ENCODE assay signal across 10 cellular contexts in the genomic region with DNA sequence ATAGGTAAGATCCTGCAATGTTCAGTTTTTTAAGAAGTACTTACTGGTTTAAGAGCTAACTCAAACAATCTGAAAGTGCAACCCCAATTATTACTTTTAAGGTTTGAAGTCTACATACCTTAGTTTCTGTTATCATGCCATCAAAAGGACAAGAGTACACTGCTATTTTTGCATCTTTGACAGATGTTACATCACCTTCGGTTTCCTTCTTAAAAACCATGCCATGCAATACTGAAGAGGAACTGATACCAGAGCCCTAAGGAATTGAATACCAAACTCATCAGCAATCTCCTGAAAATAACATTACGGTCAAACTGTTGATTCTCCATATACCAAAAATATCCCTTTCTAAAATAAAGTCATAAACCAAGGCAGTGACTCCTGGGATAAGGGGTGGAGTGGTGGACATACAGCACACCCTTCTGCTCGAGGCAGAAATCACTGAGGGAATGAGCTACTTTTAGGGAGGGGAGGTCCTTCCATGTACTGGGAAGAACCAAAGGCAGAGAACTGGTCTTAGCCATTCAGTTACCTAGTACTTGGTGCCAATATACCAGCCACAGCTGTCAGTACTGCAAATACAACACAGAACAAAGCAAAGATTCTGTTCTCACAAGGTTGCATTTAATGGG. TPM values are rescaled to one million over a fixed set of nuclear protein-coding genes. Genes with fewer than 3 reads are reported as not detected.
DNase-seq lines count a peak whose midpoint lies in the region; ATAC-seq and TF ChIP-seq lines count a peak whose summit lies in the region.
"Had no signal": no experiment of that assay in that cellular context is flagged by ENCODE, and none has a peak within 500 bp of the region (broad histone marks: within the 10 kb centered on the region; RNA-seq: fewer than 3 reads in every experiment).

No MANE protein-coding gene starts in this region.

- TF ChIP-seq CTCF in mucosa of descending colon (IDR thresholded peaks at IDR 0.05): no peak
- no peak for TF ChIP-seq CTCF in gastroesophageal sphincter (IDR thresholded peaks at IDR 0.05)
- TF ChIP-seq CTCF in chondrocyte (IDR thresholded peaks at IDR 0.05): no peak

- no peaks in the 10 kb centered on the region for H3K27me3 ChIP-seq in gastroesophageal sphincter

- WGBS in gastroesophageal sphincter (ENCODE audit: low coverage in 1 of 2), 2 donors: 84 to 87% methylated on average over 3 of the region's 3 CpGs

- intact Hi-C loops in mucosa of descending colon (cut with DNase I, micrococcal nuclease): no loop called here

- no peak for DNase-seq in mucosa of descending colon
- DNase-seq in stimulated activated CD4-positive, alpha-beta T cell treated with anti-CD3 and anti-CD28 coated beads, Interleukin-4, amount 100 ng/mL, for 1 hour: no peak
- no peak for DNase-seq in chondrocyte (ENCODE audit: low spot score)
- DNase-seq in DMS114 treated with DMSO at 0.1 percent for 48 hours (lab: John Stamatoyannopoulos, UW; ENCODE audit: unreplicated experiment): no peak
- DNase-seq: NCI-H1105 treated with DMSO at 0.1 percent for 48 hours had no signal

- no peaks in the 10 kb centered on the region for H3K27me3 Mint-ChIP-seq in chondrocyte (ENCODE audit: low read depth)

- TF ChIP-seq POLR2A in gastroesophageal sphincter (IDR thresholded peaks at IDR 0.05): no peak

- H3K36me3 Mint-ChIP-seq in chondrocyte (ENCODE audit: low read depth): peaks cover 43% of the 10 kb centered on the region

- H3K4me3 ChIP-seq in mucosa of descending colon (no peak overlapping the region), gastroesophageal sphincter (no peak overlapping the region)

- no peak overlapping the region for H3K27ac Mint-ChIP-seq in chondrocyte (ENCODE audit: unreplicated experiment)
- H3K27ac Mint-ChIP-seq: nephron had no signal

- no peaks in the 10 kb centered on the region for H3K9me3 ChIP-seq in mucosa of descending colon
- no peaks in the 10 kb centered on the region for H3K9me3 ChIP-seq in gastroesophageal sphincter

- H3K36me3 ChIP-seq in mucosa of descending colon (ENCODE audit: low read depth) (peaks cover 19% of the 10 kb centered on the region), gastroesophageal sphincter (peaks cover 18 to 98% of the 10 kb centered on the region in 2 donors)

- no peak overlapping the region for H3K27ac ChIP-seq in gastroesophageal sphincter

- H3K4me1 ChIP-seq in mucosa of descending colon (ENCODE audit: low read depth): no peaks in the 10 kb centered on the region
- peaks cover 0 to 20% (median 0%) of the 10 kb centered on the region in 3 donors for H3K4me1 ChIP-seq in gastroesophageal sphincter

- ATAC-seq in GM18858 (IDR thresholded peaks at IDR 0.05; ENCODE audit: unreplicated experiment) (peak; percentile 98), GM21576 (IDR thresholded peaks at IDR 0.05; ENCODE audit: unreplicated experiment) (peak; percentile 97), HG03432 (IDR thresholded peaks at IDR 0.05; ENCODE audit: unreplicated experiment) (peak; percentile 99), mucosa of descending colon (peak; percentile 18), gastroesophageal sphincter (no peak)

- TF ChIP-seq EP300 in gastroesophageal sphincter (IDR thresholded peaks at IDR 0.05): no peak

- H3K9me3 Mint-ChIP-seq in chondrocyte (ENCODE audit: low read depth): no peaks in the 10 kb centered on the region
- H3K9me3 Mint-ChIP-seq: nephron had no signal

- no peak overlapping the region for H3K4me3 Mint-ChIP-seq in chondrocyte (ENCODE audit: unreplicated experiment)
- H3K4me3 Mint-ChIP-seq: nephron had no signal

- H3K4me1 Mint-ChIP-seq in chondrocyte (ENCODE audit: low read depth): no peaks in the 10 kb centered on the region
- H3K4me1 Mint-ChIP-seq: nephron had no signal

RNA-seq across cellular contexts. Expression of gene CCT8, which starts 8.5 kb away (rescaled TPM):
- total RNA-seq in mucosa of descending colon (100 to 1,000 TPM in 1 of 3 donors, 10 to 100 TPM in 2; 76.2 to 103 (median 95.1) TPM), gastroesophageal sphincter (100 to 1,000 TPM in 1 of 4 donors, 10 to 100 TPM in 3; 90.6 to 133 (median 90.9) TPM), chondrocyte (126 to 132 TPM (median 127 TPM) in 3 replicates)

RNA-seq across cellular contexts. Expression of gene USP16, which starts 40.5 kb away (rescaled TPM):
- total RNA-seq in mucosa of descending colon: 10 to 100 TPM; 35.2 to 41.5 (median 37.6) TPM
- total RNA-seq in gastroesophageal sphincter: 10 to 100 TPM; 37.4 to 65.4 (median 45.7) TPM
- 20.9 to 27.0 TPM (median 22.5 TPM) in 3 replicates for total RNA-seq in chondrocyte

RNA-seq across cellular contexts. Expression of gene RWDD2B, which starts 45.8 kb away (rescaled TPM):
- total RNA-seq in mucosa of descending colon: 10 to 100 TPM in 1 of 3 donors, 1 to 10 TPM in 2; 7.7 to 15.5 (median 8.0) TPM
- total RNA-seq in gastroesophageal sphincter: 10 to 100 TPM; 11.9 to 21.0 (median 16.3) TPM
- 8.8 to 11.0 TPM (median 10.7 TPM) in 3 replicates for total RNA-seq in chondrocyte
